ENCODE assay signal across 5 cellular contexts in the genomic region with DNA sequence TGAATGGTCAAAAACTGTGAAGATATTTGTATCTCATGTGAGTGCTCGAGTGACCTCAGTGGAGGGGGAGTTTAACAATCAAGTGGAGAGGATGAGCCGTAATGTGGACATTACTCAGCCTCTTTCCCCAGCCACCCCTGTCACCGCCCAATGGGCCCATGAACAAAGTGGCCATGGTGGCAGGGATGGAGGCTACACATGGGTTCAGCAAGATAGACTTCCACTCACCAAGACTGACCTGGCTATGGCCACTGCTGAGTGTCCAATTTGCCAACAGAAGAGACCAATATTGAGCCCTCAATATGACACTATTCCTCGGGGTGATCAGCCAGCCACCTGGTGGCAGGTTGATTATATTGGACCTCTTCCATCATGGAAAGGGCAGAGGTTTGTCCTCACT. TPM values are rescaled to one million over a fixed set of nuclear protein-coding genes. Genes with fewer than 3 reads are reported as not detected.
"Had no signal": no experiment of that assay in that cellular context is flagged by ENCODE, and none has a peak within 500 bp of the region (broad histone marks: within the 10 kb centered on the region; RNA-seq: fewer than 3 reads in every experiment).

No MANE protein-coding gene starts in this region.

RNA-seq across cellular contexts. Expression of gene CCL4L2, which starts 10.8 kb away (rescaled TPM):
- total RNA-seq: GM23248, H1, HepG2, HFFc6, HT1080 had no signal

RNA-seq across cellular contexts. Expression of gene CCL3L1, which starts 25.1 kb away (rescaled TPM):
- total RNA-seq: GM23248, H1, HepG2, HT1080 had no signal

RNA-seq across cellular contexts. Expression of gene TBC1D3I, which starts 42.7 kb away (rescaled TPM):
- total RNA-seq: GM23248, H1 had no signal

RNA-seq across cellular contexts. Expression of gene TBC1D3B, which starts 45.3 kb away (rescaled TPM):
- total RNA-seq: GM23248, HT1080 had no signal
